8 cellular contexts compared by ENCODE assay signal in genomic region chr9:90914868-90915483, GRCh38.
DNase-seq lines count a peak whose midpoint lies in the region; ATAC-seq, FAIRE-seq and TF ChIP-seq lines count a peak whose summit lies in the region.

No MANE protein-coding gene starts in this region.

- H3K4me1 ChIP-seq in BLaER1 treated with 17β-estradiol and CSF1 and Interleukin-3, amounts not matched to agents 10 nM and 100 nM: peaks cover 9 to 48% (median 34%) of the 10 kb centered on the region in 10 experiments; a peak in 19 of 20 replicates
- H3K4me1 ChIP-seq in lower lobe of right lung: no peaks in the 10 kb centered on the region

- ATAC-seq in HG03378 (IDR thresholded peaks at IDR 0.05; ENCODE audit: unreplicated experiment): peak; percentile 73
- ATAC-seq in lower lobe of right lung: peak; percentile 92 to 96

- H3K4me2 ChIP-seq in BLaER1 treated with 17β-estradiol and CSF1 and Interleukin-3, amounts not matched to agents 10 nM and 100 nM: peak overlapping the region in 8 of 11 experiments; percentile 3 to 45 (median 24); a peak in 9 of 22 replicates

- peak; percentile 95 for FAIRE-seq in GM19239 (lab: Jason Lieb, UNC)

- peak; percentile 90 for TF ChIP-seq CTCF in lower lobe of right lung (IDR thresholded peaks at IDR 0.05)

- H3K27ac ChIP-seq in BLaER1 treated with 17β-estradiol and CSF1 and Interleukin-3, amounts not matched to agents 10 nM and 100 nM: peak overlapping the region in 7 of 11 experiments; percentile 36 to 72 (median 55); a peak in 11 of 22 replicates
- H3K27ac ChIP-seq in lower lobe of right lung: no peak overlapping the region

- no peaks in the 10 kb centered on the region for H3K36me3 ChIP-seq in BLaER1 treated with 17β-estradiol and CSF1 and Interleukin-3, amounts not matched to agents 10 nM and 100 nM
- H3K36me3 ChIP-seq in lower lobe of right lung: no peaks in the 10 kb centered on the region

- intact Hi-C loops in lower lobe of right lung (cut with DNase I): no loop called here

- peaks cover 0 to 18% (median 8%) of the 10 kb centered on the region in 11 experiments; a peak in 7 of 22 replicates for H3K9me3 ChIP-seq in BLaER1 treated with 17β-estradiol and CSF1 and Interleukin-3, amounts not matched to agents 10 nM and 100 nM (replicated peaks in 1 of 11)
- H3K9me3 ChIP-seq in lower lobe of right lung: no peaks in the 10 kb centered on the region

- no peak overlapping the region for H3K4me3 ChIP-seq in BLaER1 treated with 17β-estradiol and CSF1 and Interleukin-3, amounts not matched to agents 10 nM and 100 nM
- no peak overlapping the region for H3K4me3 ChIP-seq in lower lobe of right lung

- DNase-seq in GM19239 (ENCODE audit: insufficient read length, low spot score) (peak; percentile 87), NCI-H526 (lab: John Stamatoyannopoulos, UW) (peak; percentile 30 to 74), dermis blood vessel endothelial cell (peak; percentile 86), lower lobe of right lung (peak; percentile 79)
- DNase-seq in activated CD4-positive, alpha-beta T cell treated with anti-CD3 and anti-CD28 coated beads, Interleukin-2, amount 50 U/mL, for 4 hours: peak; percentile 65 to 68
- peak; percentile 45 for DNase-seq in stimulated activated CD8-positive, alpha-beta memory T cell treated with anti-CD3 and anti-CD28 coated beads, Interleukin-12 subunit alpha, Interleukin-12 subunit beta, amount 100 ng/mL, for 4 hours (ENCODE audit: low read depth)

- H3K27me3 ChIP-seq in BLaER1 treated with 17β-estradiol and CSF1 and Interleukin-3, amounts not matched to agents 10 nM and 100 nM: no peaks in the 10 kb centered on the region
- H3K27me3 ChIP-seq in lower lobe of right lung (ENCODE audit: low read depth): peaks cover 6% of the 10 kb centered on the region

- H3K9ac ChIP-seq in BLaER1 treated with 17β-estradiol and CSF1 and Interleukin-3, amounts not matched to agents 10 nM and 100 nM: peak overlapping the region in 6 of 11 experiments; percentile 1 to 37 (median 19); a peak in 4 of 22 replicates

- no peaks in the 10 kb centered on the region for H4K20me1 ChIP-seq in BLaER1 treated with 17β-estradiol and CSF1 and Interleukin-3, amounts not matched to agents 10 nM and 100 nM
